ENCODE assay signal across 17 cellular contexts in genomic region chr7:150943453-150943814, GRCh38. TPM values are rescaled to one million over a fixed set of nuclear protein-coding genes. Genes with fewer than 3 reads are reported as not detected.
"Had no signal": no experiment of that assay in that cellular context is flagged by ENCODE, and none has a peak within 500 bp of the region (broad histone marks: within the 10 kb centered on the region; RNA-seq: fewer than 3 reads in every experiment).

No MANE protein-coding gene starts in this region.

- H3K27ac Mint-ChIP-seq: activated CD8-positive, alpha-beta memory T cell treated with anti-CD3 and anti-CD28 coated beads, Interleukin-2, amount 10 ng/mL, durations not matched to agents 7 days and 5 days; activated naive CD8-positive, alpha-beta T cell; immature natural killer cell; natural killer cell treated with Interleukin-12 subunit alpha and Interleukin-12 subunit beta and Interleukin-15 and Interleukin-18, amount 100 ng/mL, for 72 hours; stimulated activated naive B cell treated with anti-CD40 and anti-IgM and Interleukin-4, amounts not matched to agents 10 μg/mL and 1 μg/mL and 100 μg/mL, for 72 hours; T-helper 2 cell treated with Interferon-gamma antibody and Interleukin-4, amounts not matched to agents 5 μg/mL and 100 μg/mL, for 36 hours had no signal

- FAIRE-seq: endothelial cell of umbilical vein, TTC549 had no signal

- H3K79me2 ChIP-seq: parathyroid adenoma had no signal

- H3K27ac ChIP-seq: esophagus muscularis mucosa, parathyroid adenoma, thyroid gland, uterus had no signal

- H3K4me1 ChIP-seq: uterus had no signal

- H3K27me3 Mint-ChIP-seq: activated naive CD8-positive, alpha-beta T cell had no signal

- H3K36me3 Mint-ChIP-seq: activated CD8-positive, alpha-beta memory T cell treated with anti-CD3 and anti-CD28 coated beads, Interleukin-2, amount 10 ng/mL, durations not matched to agents 7 days and 5 days; activated naive CD8-positive, alpha-beta T cell; immature natural killer cell; natural killer cell treated with Interleukin-12 subunit alpha and Interleukin-12 subunit beta and Interleukin-15 and Interleukin-18, amount 100 ng/mL, for 72 hours; stimulated activated naive B cell treated with anti-CD40 and anti-IgM and Interleukin-4, amounts not matched to agents 10 μg/mL and 1 μg/mL and 100 μg/mL, for 72 hours had no signal

- ATAC-seq: activated CD8-positive, alpha-beta memory T cell treated with anti-CD3 and anti-CD28 coated beads, Interleukin-2, amount 10 ng/mL, durations not matched to agents 7 days and 5 days; natural killer cell treated with Interleukin-12 subunit alpha and Interleukin-12 subunit beta and Interleukin-15 and Interleukin-18, amount 100 ng/mL, for 72 hours; stimulated activated naive B cell treated with anti-CD40 and anti-IgM and Interleukin-4, amounts not matched to agents 10 μg/mL and 1 μg/mL and 100 μg/mL, for 72 hours had no signal

- DNase-seq: activated CD4-positive, alpha-beta T cell treated with anti-CD3 and anti-CD28 coated beads, Interleukin-2, amount 50 U/mL, for 4 hours; activated CD8-positive, alpha-beta memory T cell treated with anti-CD3 and anti-CD28 coated beads, Interleukin-2, amount 10 ng/mL, durations not matched to agents 7 days and 5 days; activated gamma-delta T cell; dermis blood vessel endothelial cell; effector memory CD4-positive, alpha-beta T cell; immature natural killer cell; mesendoderm; stimulated activated naive B cell treated with anti-CD40 and anti-IgM and Interleukin-4, amounts not matched to agents 10 μg/mL and 1 μg/mL and 100 μg/mL, for 72 hours; thyroid gland; uterus had no signal

- H3K36me3 ChIP-seq: thyroid gland, uterus had no signal

- H3K9me3 Mint-ChIP-seq: immature natural killer cell; natural killer cell treated with Interleukin-12 subunit alpha and Interleukin-12 subunit beta and Interleukin-15 and Interleukin-18, amount 100 ng/mL, for 72 hours; stimulated activated naive B cell treated with anti-CD40 and anti-IgM and Interleukin-4, amounts not matched to agents 10 μg/mL and 1 μg/mL and 100 μg/mL, for 72 hours; T-helper 2 cell treated with Interferon-gamma antibody and Interleukin-4, amounts not matched to agents 5 μg/mL and 100 μg/mL, for 36 hours had no signal

- H3K27me3 ChIP-seq: uterus had no signal

- H3K4me3 Mint-ChIP-seq: activated CD8-positive, alpha-beta memory T cell treated with anti-CD3 and anti-CD28 coated beads, Interleukin-2, amount 10 ng/mL, durations not matched to agents 7 days and 5 days; activated naive CD8-positive, alpha-beta T cell; immature natural killer cell; natural killer cell treated with Interleukin-12 subunit alpha and Interleukin-12 subunit beta and Interleukin-15 and Interleukin-18, amount 100 ng/mL, for 72 hours; stimulated activated naive B cell treated with anti-CD40 and anti-IgM and Interleukin-4, amounts not matched to agents 10 μg/mL and 1 μg/mL and 100 μg/mL, for 72 hours; T-helper 2 cell treated with Interferon-gamma antibody and Interleukin-4, amounts not matched to agents 5 μg/mL and 100 μg/mL, for 36 hours had no signal

- H3K9me3 ChIP-seq: esophagus muscularis mucosa, thyroid gland, uterus had no signal

- H3K4me3 ChIP-seq: esophagus muscularis mucosa, thyroid gland, uterus had no signal

- H3K9ac ChIP-seq: parathyroid adenoma had no signal

- H2AFZ ChIP-seq: parathyroid adenoma had no signal

RNA-seq across cellular contexts. Expression of gene KCNH2, which starts 34.7 kb away (rescaled TPM):
- total RNA-seq: dermis blood vessel endothelial cell had no signal
- polyA plus RNA-seq: immature natural killer cell had no signal
